ENCODE assay signal across 21 cellular contexts in the genomic region with DNA sequence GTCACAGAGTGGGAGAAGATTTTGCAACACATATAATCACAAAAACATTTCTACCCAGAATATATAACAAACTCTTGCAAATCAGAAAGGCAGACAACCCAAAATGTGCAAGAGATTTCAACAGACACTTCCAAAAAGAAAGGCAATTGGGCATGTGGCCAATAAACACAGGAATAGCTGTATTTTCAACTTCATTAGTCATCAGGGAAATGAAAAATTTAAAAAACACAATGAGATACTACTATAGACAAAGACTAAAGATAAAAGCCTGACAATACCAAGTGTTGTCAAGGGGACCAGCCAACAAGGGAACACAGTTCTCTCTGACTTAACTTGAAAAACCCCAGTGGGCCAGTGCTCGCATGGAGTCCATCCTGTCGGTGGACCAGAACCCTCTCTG. TPM values are rescaled to one million over a fixed set of nuclear protein-coding genes. Genes with fewer than 3 reads are reported as not detected.
DNase-seq lines count a peak whose midpoint lies in the region; ATAC-seq, FAIRE-seq and TF ChIP-seq lines count a peak whose summit lies in the region.
"Had no signal": no experiment of that assay in that cellular context is flagged by ENCODE, and none has a peak within 500 bp of the region (broad histone marks: within the 10 kb centered on the region; RNA-seq: fewer than 3 reads in every experiment).

No MANE protein-coding gene starts in this region.

- no peaks in the 10 kb centered on the region for H3K27me3 Mint-ChIP-seq in natural killer cell treated with Interleukin-12 subunit alpha and Interleukin-12 subunit beta and Interleukin-15 and Interleukin-18, amount 100 ng/mL, for 72 hours
- H3K27me3 Mint-ChIP-seq: activated naive CD8-positive, alpha-beta T cell treated with anti-CD3 and anti-CD28 coated beads for 36 hours had no signal

- CTCF ChIA-PET in endothelial cell of umbilical vein (lab: Charles Lee) = interaction anchor here (0.9 to 4.4 kb wide), 2 partner anchors 11 kb away, joined by 4 to 21 read pairs; no protein-coding TSS in a partner anchor

- H3K4me2 ChIP-seq in endothelial cell of umbilical vein (ENCODE audit: insufficient read depth, low read length) = no peak overlapping the region
- no peak overlapping the region for H3K4me2 ChIP-seq in osteoblast (ENCODE audit: insufficient read depth, low read length)

- TF ChIP-seq CTCF in endothelial cell of umbilical vein (IDR thresholded peaks at IDR 0.05; ENCODE audit: extremely low read depth in 1 of 2, insufficient read depth in 1 of 2, low read depth in 1 of 2, low read length in 2 of 2) (no peak), osteoblast (IDR thresholded peaks at IDR 0.05; ENCODE audit: extremely low read depth, low read depth, low read length) (no peak)

- FAIRE-seq in endothelial cell of umbilical vein (lab: Jason Lieb, UNC) = no peak
- FAIRE-seq: H54 had no signal

- ATAC-seq in HG02973 (IDR thresholded peaks at IDR 0.05; ENCODE audit: unreplicated experiment) (no peak), GM21723 (IDR thresholded peaks at IDR 0.05; ENCODE audit: unreplicated experiment) (no peak)
- no peak for ATAC-seq in natural killer cell treated with Interleukin-12 subunit alpha and Interleukin-12 subunit beta and Interleukin-15 and Interleukin-18, amount 100 ng/mL, for 72 hours
- ATAC-seq: activated T-cell treated with anti-CD3 and anti-CD28 coated beads, Interleukin-2, amount 50 U/mL, for 4 hours; CD8-positive, alpha-beta T cell; heart right ventricle had no signal

- H3K4me3 ChIP-seq in endothelial cell of umbilical vein (replicated peaks in 1 of 3; ENCODE audit: insufficient read depth in 1 of 3, low read depth in 1 of 3, low read length in 3 of 3) = no peak overlapping the region
- no peak overlapping the region for H3K4me3 ChIP-seq in osteoblast (ENCODE audit: insufficient read depth, low read length)
- H3K4me3 ChIP-seq: heart right ventricle, tibial artery had no signal

- no peak overlapping the region for H3K27ac Mint-ChIP-seq in natural killer cell treated with Interleukin-12 subunit alpha and Interleukin-12 subunit beta and Interleukin-15 and Interleukin-18, amount 100 ng/mL, for 72 hours
- H3K27ac Mint-ChIP-seq: activated naive CD8-positive, alpha-beta T cell treated with anti-CD3 and anti-CD28 coated beads for 36 hours; CD8-positive, alpha-beta T cell; T-helper 2 cell treated with Interferon-gamma antibody and Interleukin-4, amounts not matched to agents 5 μg/mL and 100 μg/mL, for 36 hours had no signal

- no peak overlapping the region for H2AFZ ChIP-seq in endothelial cell of umbilical vein (ENCODE audit: low read depth, low read length)
- no peak overlapping the region for H2AFZ ChIP-seq in osteoblast (ENCODE audit: low read length)

- DNase-seq in GM04503 (ENCODE audit: low read depth) (peak; percentile 20), OCI-M1 (lab: John Stamatoyannopoulos, UW) (peak; percentile 6), endothelial cell of umbilical vein (ENCODE audit: low read depth, low spot score) (peak; percentile 8), osteoblast (ENCODE audit: insufficient read length, low spot score, missing footprints) (peak; percentile 68), hepatic stellate cell (ENCODE audit: low spot score) (no peak)
- no peak for DNase-seq in natural killer cell treated with Interleukin-12 subunit alpha and Interleukin-12 subunit beta and Interleukin-15 and Interleukin-18, amount 100 ng/mL, for 72 hours (ENCODE audit: low spot score)
- DNase-seq: activated CD4-positive, alpha-beta T cell treated with anti-CD3 and anti-CD28 coated beads for 4 hours; activated naive CD8-positive, alpha-beta T cell treated with anti-CD3 and anti-CD28 coated beads for 36 hours; activated T-cell treated with anti-CD3 and anti-CD28 coated beads, Interleukin-2, amount 50 U/mL, for 4 hours; CD8-positive, alpha-beta T cell; DND-41; heart right ventricle; NCI-H1092 treated with DMSO at 0.1 percent for 48 hours; nucleus accumbens; SHP77; stimulated activated CD4-positive, alpha-beta T cell treated with anti-CD3 and anti-CD28 coated beads, Interleukin-4, amount 100 ng/mL, for 24 hours had no signal

- no peaks in the 10 kb centered on the region for H3K9me3 Mint-ChIP-seq in natural killer cell treated with Interleukin-12 subunit alpha and Interleukin-12 subunit beta and Interleukin-15 and Interleukin-18, amount 100 ng/mL, for 72 hours
- H3K9me3 Mint-ChIP-seq: activated naive CD8-positive, alpha-beta T cell treated with anti-CD3 and anti-CD28 coated beads for 36 hours; activated T-cell treated with anti-CD3 and anti-CD28 coated beads, Interleukin-2, amount 50 U/mL, for 4 hours; CD8-positive, alpha-beta T cell; T-helper 2 cell treated with Interferon-gamma antibody and Interleukin-4, amounts not matched to agents 5 μg/mL and 100 μg/mL, for 36 hours had no signal

- H3K36me3 Mint-ChIP-seq in natural killer cell treated with Interleukin-12 subunit alpha and Interleukin-12 subunit beta and Interleukin-15 and Interleukin-18, amount 100 ng/mL, for 72 hours = no peaks in the 10 kb centered on the region
- H3K36me3 Mint-ChIP-seq: activated naive CD8-positive, alpha-beta T cell treated with anti-CD3 and anti-CD28 coated beads for 36 hours had no signal

- peaks cover 0 to 3% of the 10 kb centered on the region in 2 donors for H3K4me1 Mint-ChIP-seq in natural killer cell treated with Interleukin-12 subunit alpha and Interleukin-12 subunit beta and Interleukin-15 and Interleukin-18, amount 100 ng/mL, for 72 hours (ENCODE audit: low read depth in 2 of 2)

- H3K4me1 ChIP-seq in endothelial cell of umbilical vein (ENCODE audit: control insufficient read depth, extremely low read depth, insufficient read depth, low read length) (no peaks in the 10 kb centered on the region), osteoblast (ENCODE audit: insufficient read depth, low read length) (no peaks in the 10 kb centered on the region)

- H3K27ac ChIP-seq in endothelial cell of umbilical vein (ENCODE audit: insufficient read depth, low read depth, low read length) (no peak overlapping the region), osteoblast (ENCODE audit: low read depth, low read length) (no peak overlapping the region)
- H3K27ac ChIP-seq: heart right ventricle, tibial artery had no signal

- dilution Hi-C loops in endothelial cell of umbilical vein (cut with MboI; ENCODE audit: extremely low pct_ligation_motif_present, low sequenced_read_pairs) = no loop called here

- no peak for TF ChIP-seq POLR2A in endothelial cell of umbilical vein (IDR thresholded peaks at IDR 0.05; ENCODE audit: low read depth, low read length)

- H3K4me3 Mint-ChIP-seq in natural killer cell treated with Interleukin-12 subunit alpha and Interleukin-12 subunit beta and Interleukin-15 and Interleukin-18, amount 100 ng/mL, for 72 hours = no peak overlapping the region
- H3K4me3 Mint-ChIP-seq: activated naive CD8-positive, alpha-beta T cell treated with anti-CD3 and anti-CD28 coated beads for 36 hours; activated T-cell treated with anti-CD3 and anti-CD28 coated beads, Interleukin-2, amount 50 U/mL, for 4 hours; CD8-positive, alpha-beta T cell; T-helper 2 cell treated with Interferon-gamma antibody and Interleukin-4, amounts not matched to agents 5 μg/mL and 100 μg/mL, for 36 hours had no signal

- no peaks in the 10 kb centered on the region for H3K36me3 ChIP-seq in endothelial cell of umbilical vein (ENCODE audit: control insufficient read depth in 2 of 2, extremely low read depth in 1 of 2, insufficient read depth in 2 of 2, low read length in 2 of 2)
- H3K36me3 ChIP-seq in osteoblast (ENCODE audit: insufficient read depth, low read length) = no peaks in the 10 kb centered on the region
- H3K36me3 ChIP-seq: heart right ventricle had no signal

- no peaks in the 10 kb centered on the region for H3K9me1 ChIP-seq in endothelial cell of umbilical vein (replicated peaks; ENCODE audit: control insufficient read depth, extremely low read depth, insufficient read depth, low read length)

- intact Hi-C loops in endothelial cell of umbilical vein (cut with micrococcal nuclease) = no loop called here

- no peaks in the 10 kb centered on the region for H4K20me1 ChIP-seq in endothelial cell of umbilical vein (replicated peaks; ENCODE audit: control insufficient read depth, extremely low read depth, insufficient read depth, low read length)
- H4K20me1 ChIP-seq in osteoblast (ENCODE audit: insufficient read depth, low read length) = no peaks in the 10 kb centered on the region

- H3K79me2 ChIP-seq in endothelial cell of umbilical vein (ENCODE audit: control insufficient read depth, insufficient read depth, low read length) = no peaks in the 10 kb centered on the region
- H3K79me2 ChIP-seq in osteoblast (ENCODE audit: insufficient read depth, low read length) = no peaks in the 10 kb centered on the region

- H3K27me3 ChIP-seq in endothelial cell of umbilical vein (ENCODE audit: control insufficient read depth in 2 of 2, insufficient read depth in 2 of 2, low read length in 2 of 2) = no peaks in the 10 kb centered on the region
- H3K27me3 ChIP-seq in osteoblast (ENCODE audit: insufficient read depth, low read length) = no peaks in the 10 kb centered on the region
- H3K27me3 ChIP-seq: heart right ventricle, tibial artery had no signal

- H3K9ac ChIP-seq in endothelial cell of umbilical vein (replicated peaks; ENCODE audit: extremely low read depth, insufficient read depth, low read length) = no peak overlapping the region

- POLR2A ChIA-PET in endothelial cell of umbilical vein (lab: Charles Lee) = no interaction called here

- BruUV-seq in endothelial cell of umbilical vein (replicated peaks; lab: Mats Ljungman, UMichigan) = no TSS peak

- H3K9me3 ChIP-seq in endothelial cell of umbilical vein (replicated peaks; ENCODE audit: control insufficient read depth, insufficient read depth, low read length) (no peaks in the 10 kb centered on the region), osteoblast (ENCODE audit: low read depth, low read length) (peaks cover 5% of the 10 kb centered on the region)

TF ChIP-seq in endothelial cell of umbilical vein, 7 proteins besides CTCF, POLR2A, EP300 and RAD21:
- TF ChIP-seq MYC (IDR thresholded peaks at IDR 0.05; ENCODE audit: low read depth, low read length) (no peak), FOS (IDR thresholded peaks at IDR 0.05; ENCODE audit: borderline replicate concordance, insufficient read depth, low read length) (peak; percentile 9)

RNA-seq across cellular contexts. Expression of a gene that starts 40.5 kb away (rescaled TPM):
- total RNA-seq in endothelial cell of umbilical vein (74.9 and 83.2 TPM in 2 replicates), osteoblast (261 and 268 TPM in 2 replicates)
- polyA plus RNA-seq in endothelial cell of umbilical vein = 25.4 and 25.6 TPM in 2 replicates
- polyA plus RNA-seq in endothelial cell of umbilical vein (2011; cell fraction: cytosol; rRNA removed) = 45.2 and 59.9 TPM in 2 replicates
- 35.9 and 41.3 TPM in 2 replicates for polyA plus RNA-seq in endothelial cell of umbilical vein (2011; cell fraction: nucleus; rRNA removed)
- 74.7 and 90.0 TPM in 2 replicates for polyA plus RNA-seq in endothelial cell of umbilical vein (2012)
- polyA minus RNA-seq in endothelial cell of umbilical vein = 46.0 and 70.0 TPM in 2 replicates
- polyA minus RNA-seq in endothelial cell of umbilical vein (2011; cell fraction: cytosol; rRNA and poly(A)+ RNA removed) = 158 TPM
- 21.7 and 28.2 TPM in 2 replicates for polyA minus RNA-seq in endothelial cell of umbilical vein (2011; cell fraction: nucleus; rRNA and poly(A)+ RNA removed)
- 100 to 1,000 TPM; 384 to 480 TPM for total RNA-seq in natural killer cell treated with Interleukin-12 subunit alpha and Interleukin-12 subunit beta and Interleukin-15 and Interleukin-18, amount 100 ng/mL, for 72 hours

Comparison
In these comparisons a context has a peak if more than half of its experiments do, and no peak if none do; other contexts are left out.
1. DNase-seq: peak in GM04503 (single experiment), OCI-M1 (single experiment), endothelial cell of umbilical vein (single experiment) and osteoblast (single experiment); none in natural killer cell treated with Interleukin-12 subunit alpha and Interleukin-12 subunit beta and Interleukin-15 and Interleukin-18, amount 100 ng/mL, for 72 hours (single experiment) and hepatic stellate cell (single experiment).